ENCODE assay signal across 24 cellular contexts in genomic region chr5:36244076-36244475, GRCh38. TPM values are rescaled to one million over a fixed set of nuclear protein-coding genes. Genes with fewer than 3 reads are reported as not detected.
DNase-seq lines count a peak whose midpoint lies in the region; ATAC-seq, FAIRE-seq and TF ChIP-seq lines count a peak whose summit lies in the region.
"Had no signal": no experiment of that assay in that cellular context is flagged by ENCODE, and none has a peak within 500 bp of the region (broad histone marks: within the 10 kb centered on the region; RNA-seq: fewer than 3 reads in every experiment).

No MANE protein-coding gene starts in this region.

- no peak for DNase-seq in activated CD4-positive, alpha-beta T cell treated with anti-CD3 and anti-CD28 coated beads for 36 hours
- no peak for DNase-seq in activated CD4-positive, alpha-beta T cell treated with anti-CD3 and anti-CD28 coated beads for 4 hours
- DNase-seq in CD4-positive, alpha-beta memory T cell: no peak
- no peak for DNase-seq in natural killer cell
- no peak for DNase-seq in T-helper 9 cell
- DNase-seq in hepatic stellate cell (ENCODE audit: low spot score): no peak
- no peak for DNase-seq in kidney
- DNase-seq: activated CD4-positive, alpha-beta T cell treated with anti-CD3 and anti-CD28 coated beads, Interleukin-2, amount 50 U/mL, for 1 hour; aorta; DMS79; endodermal cell; Kasumi-1; lower lobe of right lung; NCI-H1417 treated with DMSO at 0.1 percent for 48 hours; NCI-H774; PC-3; SIG-M5; stimulated activated CD4-positive, alpha-beta T cell treated with anti-CD3 and anti-CD28 coated beads, Interleukin-12 subunit alpha, Interleukin-12 subunit beta, amount 100 ng/mL, for 4 hours; T1000; tibial artery had no signal

- no peaks in the 10 kb centered on the region for H3K9me3 ChIP-seq in CD4-positive, alpha-beta memory T cell (ENCODE audit: control insufficient read depth in 1 of 2, low read length in 2 of 2)
- H3K9me3 ChIP-seq in kidney (ENCODE audit: control insufficient read depth in 1 of 2, low read length in 2 of 2): no peaks in the 10 kb centered on the region
- H3K9me3 ChIP-seq: lower lobe of right lung, tibial artery had no signal

- no peak for TF ChIP-seq CTCF in natural killer cell (IDR thresholded peaks at IDR 0.05)
- no peak for TF ChIP-seq CTCF in kidney (IDR thresholded peaks at IDR 0.05; ENCODE audit: borderline replicate concordance, extremely low read depth, insufficient read depth)

- H3K9ac ChIP-seq in kidney (ENCODE audit: low read length in 2 of 2): no peak overlapping the region
- H3K9ac ChIP-seq: neural progenitor cell had no signal

- H3K27me3 ChIP-seq in CD4-positive, alpha-beta memory T cell (ENCODE audit: insufficient read depth, low read length): no peaks in the 10 kb centered on the region
- H3K27me3 ChIP-seq: neural progenitor cell, tibial artery had no signal

- H3K27ac Mint-ChIP-seq in activated CD4-positive, alpha-beta T cell treated with anti-CD3 and anti-CD28 coated beads for 36 hours: no peak overlapping the region
- H3K27ac Mint-ChIP-seq in CD4-positive, alpha-beta memory T cell: peak overlapping the region in 5 of 7 donors; percentile 31 to 94 (median 87)
- no peak overlapping the region for H3K27ac Mint-ChIP-seq in activated T-helper 17 cell treated with anti-CD3 and anti-CD28 coated beads, Interleukin-2, amount 50 U/mL, for 72 hours
- peak overlapping the region in 1 of 2 donors; percentile 92 for H3K27ac Mint-ChIP-seq in natural killer cell
- H3K27ac Mint-ChIP-seq: CD14-positive monocyte, endodermal cell, neural progenitor cell had no signal

- intact Hi-C loops in activated CD4-positive, alpha-beta T cell treated with anti-CD3 and anti-CD28 coated beads for 36 hours (cut with DNase I, micrococcal nuclease): loop anchor here (5.0 kb wide), 3 partner anchors 868 to 1317 kb away; partner anchors contain the start of genes DNAJC21 (in 1 of the 2) and WDR70 (in 1 of the 2)
- intact Hi-C loops in CD4-positive, alpha-beta memory T cell (cut with micrococcal nuclease): loop anchor here (5.0 to 10.0 kb wide), 2 partner anchors 389 to 1128 kb away; partner anchors contain the start of genes IL7R and NUP155
- intact Hi-C loops in natural killer cell (cut with micrococcal nuclease) (loop anchor here (10.0 kb wide), 1 partner anchor 1131 kb away; the partner anchor contains the start of genes NUP155 and WDR70), kidney (cut with DNase I) (no loop called here)

- no peaks in the 10 kb centered on the region for H3K27me3 Mint-ChIP-seq in activated CD4-positive, alpha-beta T cell treated with anti-CD3 and anti-CD28 coated beads for 36 hours
- no peaks in the 10 kb centered on the region for H3K27me3 Mint-ChIP-seq in CD4-positive, alpha-beta memory T cell
- H3K27me3 Mint-ChIP-seq in activated T-helper 17 cell treated with anti-CD3 and anti-CD28 coated beads, Interleukin-2, amount 50 U/mL, for 72 hours: peaks cover 5% of the 10 kb centered on the region
- H3K27me3 Mint-ChIP-seq in natural killer cell (ENCODE audit: low read depth in 2 of 2): peaks cover 4 to 8% of the 10 kb centered on the region in 2 donors

- H3K9me3 Mint-ChIP-seq in activated CD4-positive, alpha-beta T cell treated with anti-CD3 and anti-CD28 coated beads for 36 hours (ENCODE audit: low read depth): no peaks in the 10 kb centered on the region
- no peaks in the 10 kb centered on the region for H3K9me3 Mint-ChIP-seq in CD4-positive, alpha-beta memory T cell
- H3K9me3 Mint-ChIP-seq in activated T-helper 17 cell treated with anti-CD3 and anti-CD28 coated beads, Interleukin-2, amount 50 U/mL, for 72 hours: no peaks in the 10 kb centered on the region
- H3K9me3 Mint-ChIP-seq in natural killer cell: no peaks in the 10 kb centered on the region
- H3K9me3 Mint-ChIP-seq: endodermal cell had no signal

- no peaks in the 10 kb centered on the region for H3K36me3 ChIP-seq in CD4-positive, alpha-beta memory T cell (ENCODE audit: insufficient read depth, low read length)
- no peaks in the 10 kb centered on the region for H3K36me3 ChIP-seq in kidney (ENCODE audit: control insufficient read depth in 1 of 2, insufficient read depth in 2 of 2, low read length in 2 of 2)
- H3K36me3 ChIP-seq: lower lobe of right lung had no signal

- no peak overlapping the region for H3K4me3 ChIP-seq in CD4-positive, alpha-beta memory T cell (ENCODE audit: low read length in 2 of 2)
- H3K4me3 ChIP-seq in kidney (ENCODE audit: low read length in 2 of 2): no peak overlapping the region
- H3K4me3 ChIP-seq: lower lobe of right lung, neural progenitor cell, tibial artery had no signal

- peaks cover 22% of the 10 kb centered on the region for H3K4me1 ChIP-seq in CD4-positive, alpha-beta memory T cell (ENCODE audit: insufficient read depth, low read length)
- H3K4me1 ChIP-seq in kidney (ENCODE audit: control insufficient read depth in 1 of 2, insufficient read depth in 1 of 2, low read depth in 1 of 2, low read length in 2 of 2): peaks cover 12 to 13% of the 10 kb centered on the region in 2 donors
- H3K4me1 ChIP-seq: neural progenitor cell had no signal

- H3K4me1 Mint-ChIP-seq in activated CD4-positive, alpha-beta T cell treated with anti-CD3 and anti-CD28 coated beads for 36 hours: peaks cover 34% of the 10 kb centered on the region
- H3K4me1 Mint-ChIP-seq in CD4-positive, alpha-beta memory T cell: peaks cover 28 to 42% (median 36%) of the 10 kb centered on the region in 4 donors
- peaks cover 18% of the 10 kb centered on the region for H3K4me1 Mint-ChIP-seq in activated T-helper 17 cell treated with anti-CD3 and anti-CD28 coated beads, Interleukin-2, amount 50 U/mL, for 72 hours
- H3K4me1 Mint-ChIP-seq in natural killer cell: peaks cover 25 to 38% of the 10 kb centered on the region in 2 donors

- FAIRE-seq in kidney (lab: Jason Lieb, UNC): no peak

- peak overlapping the region; percentile 75 for H3K4me3 Mint-ChIP-seq in activated CD4-positive, alpha-beta T cell treated with anti-CD3 and anti-CD28 coated beads for 36 hours
- peak overlapping the region in 6 of 8 donors; percentile 17 to 92 (median 46) for H3K4me3 Mint-ChIP-seq in CD4-positive, alpha-beta memory T cell
- H3K4me3 Mint-ChIP-seq in activated T-helper 17 cell treated with anti-CD3 and anti-CD28 coated beads, Interleukin-2, amount 50 U/mL, for 72 hours: peak overlapping the region; percentile 84
- H3K4me3 Mint-ChIP-seq in natural killer cell: peak overlapping the region; percentile 26
- H3K4me3 Mint-ChIP-seq: CD14-positive monocyte, endodermal cell had no signal

- H3K36me3 Mint-ChIP-seq in activated CD4-positive, alpha-beta T cell treated with anti-CD3 and anti-CD28 coated beads for 36 hours (ENCODE audit: low read depth): peaks cover 3% of the 10 kb centered on the region
- peaks cover 0 to 2% of the 10 kb centered on the region in 2 donors for H3K36me3 Mint-ChIP-seq in CD4-positive, alpha-beta memory T cell
- H3K36me3 Mint-ChIP-seq in activated T-helper 17 cell treated with anti-CD3 and anti-CD28 coated beads, Interleukin-2, amount 50 U/mL, for 72 hours (ENCODE audit: low read depth): no peaks in the 10 kb centered on the region
- H3K36me3 Mint-ChIP-seq in natural killer cell: no peaks in the 10 kb centered on the region
- H3K36me3 Mint-ChIP-seq: CD14-positive monocyte had no signal

- H3K27ac ChIP-seq in CD4-positive, alpha-beta memory T cell (ENCODE audit: low read depth, low read length): no peak overlapping the region
- H3K27ac ChIP-seq in kidney (ENCODE audit: low read depth in 2 of 2, low read length in 2 of 2): no peak overlapping the region
- H3K27ac ChIP-seq: lower lobe of right lung, neural progenitor cell had no signal

- no peak for ATAC-seq in activated CD4-positive, alpha-beta T cell treated with anti-CD3 and anti-CD28 coated beads for 36 hours
- no peak for ATAC-seq in activated T-helper 17 cell treated with anti-CD3 and anti-CD28 coated beads, Interleukin-2, amount 50 U/mL, for 72 hours (replicated peaks)
- no peak for ATAC-seq in natural killer cell
- ATAC-seq: lower lobe of right lung, PC-3 had no signal

- CTCF ChIA-PET in activated CD4-positive, alpha-beta T cell treated with anti-CD3 and anti-CD28 coated beads for 36 hours (lab: Charles Lee): interaction anchor here (0.7 to 1.2 kb wide), 4 partner anchors 11 to 165 kb away, joined by 3 to 4 read pairs (median 4); no protein-coding TSS in a partner anchor
- CTCF ChIA-PET in CD4-positive, alpha-beta memory T cell (lab: Charles Lee; ENCODE audit: partially characterized antibody): no interaction called here

- POLR2A ChIA-PET in activated CD4-positive, alpha-beta T cell treated with anti-CD3 and anti-CD28 coated beads for 36 hours (lab: Charles Lee): interaction anchor here (1.0 kb wide), 1 partner anchor 41 kb away, joined by 6 read pairs; no protein-coding TSS in a partner anchor
- POLR2A ChIA-PET in CD4-positive, alpha-beta memory T cell (lab: Charles Lee; ENCODE audit: partially characterized antibody): interaction anchor here (0.8 kb wide), 1 partner anchor 620 kb away, joined by 3 read pairs; no protein-coding TSS in a partner anchor

RNA-seq across cellular contexts. Expression of gene NADK2, which starts 2.4 kb away (rescaled TPM):
- 10 to 100 TPM; 16.1 to 19.3 TPM for total RNA-seq in activated CD4-positive, alpha-beta T cell treated with anti-CD3 and anti-CD28 coated beads for 36 hours
- total RNA-seq in CD4-positive, alpha-beta memory T cell: 10 to 100 TPM; 14.1 to 14.5 TPM
- 1 to 10 TPM; 5.8 to 7.9 TPM for polyA plus RNA-seq in CD4-positive, alpha-beta memory T cell
- 10 to 100 TPM in 1 of 2 donors, 1 to 10 TPM in 1; 7.2 to 11.0 TPM for total RNA-seq in activated T-helper 17 cell treated with anti-CD3 and anti-CD28 coated beads, Interleukin-2, amount 50 U/mL, for 72 hours
- 10 to 100 TPM; 13.1 to 16.2 (median 14.3) TPM for total RNA-seq in natural killer cell
- 27.9 TPM for total RNA-seq in kidney
- polyA plus RNA-seq in kidney (ENCODE audit: insufficient read depth, low read depth, low replicate concordance): 15.4 TPM

RNA-seq across cellular contexts. Expression of gene RANBP3L, which starts 57.6 kb away (rescaled TPM):
- under 1 TPM; 0.07 to 0.16 TPM for total RNA-seq in activated CD4-positive, alpha-beta T cell treated with anti-CD3 and anti-CD28 coated beads for 36 hours
- total RNA-seq in CD4-positive, alpha-beta memory T cell: not detected
- not detected for polyA plus RNA-seq in CD4-positive, alpha-beta memory T cell
- not detected for total RNA-seq in activated T-helper 17 cell treated with anti-CD3 and anti-CD28 coated beads, Interleukin-2, amount 50 U/mL, for 72 hours
- total RNA-seq in natural killer cell (not detected), kidney (7.1 TPM)
- polyA plus RNA-seq in kidney (ENCODE audit: insufficient read depth, low read depth, low replicate concordance): 8.7 TPM
- total RNA-seq: A673, endodermal cell, PC-3 had no signal
- polyA plus RNA-seq: CD14-positive monocyte had no signal

Comparison
In these comparisons a context has a peak if more than half of its experiments do, and no peak if none do; other contexts are left out.
1. H3K27ac Mint-ChIP-seq: peak in CD4-positive, alpha-beta memory T cell (5 of 7); none in activated CD4-positive, alpha-beta T cell treated with anti-CD3 and anti-CD28 coated beads for 36 hours (single experiment) and activated T-helper 17 cell treated with anti-CD3 and anti-CD28 coated beads, Interleukin-2, amount 50 U/mL, for 72 hours (single experiment).
2. H3K4me3 Mint-ChIP-seq: peak in every context shown above with its lines; median percentile 84 in activated T-helper 17 cell treated with anti-CD3 and anti-CD28 coated beads, Interleukin-2, amount 50 U/mL, for 72 hours; 75 in activated CD4-positive, alpha-beta T cell treated with anti-CD3 and anti-CD28 coated beads for 36 hours; 46 in CD4-positive, alpha-beta memory T cell; 26 in natural killer cell.